15 cellular contexts compared by ENCODE assay signal in genomic region chr6:156434795-156435190, GRCh38.
"Had no signal": no experiment of that assay in that cellular context is flagged by ENCODE, and none has a peak within 500 bp of the region (broad histone marks: within the 10 kb centered on the region; RNA-seq: fewer than 3 reads in every experiment).

No MANE protein-coding gene starts in this region.

- FAIRE-seq: keratinocyte, pancreas, urothelium cell line had no signal

- H3K4me1 ChIP-seq: foreskin keratinocyte, left ventricle myocardium inferior, lower lobe of right lung had no signal

- H3K9me3 ChIP-seq: lower lobe of right lung, pancreas had no signal

- H3K4me3 ChIP-seq: left ventricle myocardium inferior, lower lobe of right lung, pancreas, smooth muscle cell had no signal

- ATAC-seq: effector memory CD8-positive, alpha-beta T cell; foreskin keratinocyte; lower lobe of right lung; pancreas; right cardiac atrium had no signal

- DNase-seq: effector memory CD8-positive, alpha-beta T cell; foreskin keratinocyte; immature natural killer cell; left ventricle myocardium inferior; lower lobe of right lung; naive B cell; occipital lobe; pancreas; right cardiac atrium; stimulated activated CD4-positive, alpha-beta T cell treated with anti-CD3 and anti-CD28 coated beads, Interleukin-2, amount 100 ng/mL, for 48 hours; stimulated activated naive CD4-positive, alpha-beta T cell treated with Interleukin-2 at 50 U/mL for 16 hours had no signal

- H3K36me3 ChIP-seq: left ventricle myocardium inferior, lower lobe of right lung, pancreas had no signal

- H3K27me3 ChIP-seq: foreskin keratinocyte, pancreas had no signal

- H3K27ac ChIP-seq: epithelial cell of prostate, foreskin keratinocyte, left ventricle myocardium inferior, lower lobe of right lung, pancreas had no signal
